Comparison of ENCODE assay signal across 9 cellular contexts in genomic region chr6:158715330-158716311, GRCh38.
A peak's percentile ranks its signal among the peaks of the same experiment; 100 is the strongest.
DNase-seq lines count a peak whose midpoint lies in the region; ATAC-seq and TF ChIP-seq lines count a peak whose summit lies in the region.
"Had no signal": no experiment of that assay in that cellular context is flagged by ENCODE, and none has a peak within 500 bp of the region (broad histone marks: within the 10 kb centered on the region; RNA-seq: fewer than 3 reads in every experiment).

No MANE protein-coding gene starts in this region.

- DNase-seq in SW480 (ENCODE audit: low spot score) (peak; percentile 11), neural crest cell (ENCODE audit: low read depth, low spot score) (no peak), GM23248 (no peak), amniotic stem cell (lab: John Stamatoyannopoulos, UW) (no peak), cerebellum (ENCODE audit: low spot score) (no peak), DMS153 (lab: John Stamatoyannopoulos, UW) (no peak)

- TF ChIP-seq CTCF in neural crest cell (conservative IDR thresholded peaks at IDR 0.05), result no peak

- H3K4me2 ChIP-seq in GM23248 (ENCODE audit: unreplicated experiment), result no peak overlapping the region

- H3K4me3 Mint-ChIP-seq in neural crest cell, result no peak overlapping the region

- H3K27me3 ChIP-seq in GM23248 (replicated peaks; ENCODE audit: insufficient read depth), result no peaks in the 10 kb centered on the region

- no peaks in the 10 kb centered on the region for H3K79me2 ChIP-seq in GM23248 (ENCODE audit: insufficient read depth)

- no peaks in the 10 kb centered on the region for H3K36me3 ChIP-seq in GM23248 (ENCODE audit: low read depth)

- no peak overlapping the region for H3K27ac ChIP-seq in GM23248

- H3K9me3 ChIP-seq in GM23248 (ENCODE audit: low read depth), result no peaks in the 10 kb centered on the region

- peak overlapping the region; percentile 35 for H3K27ac Mint-ChIP-seq in neural crest cell (ENCODE audit: unreplicated experiment)

- peak; percentile 36 for ATAC-seq in GM19025 (IDR thresholded peaks at IDR 0.05; ENCODE audit: low read depth, unreplicated experiment)
- ATAC-seq in HG02938 (IDR thresholded peaks at IDR 0.05; ENCODE audit: unreplicated experiment), result peak; percentile 61

- no peaks in the 10 kb centered on the region for H3F3A ChIP-seq in GM23248 (ENCODE audit: insufficient read depth)

- no peaks in the 10 kb centered on the region for H3K27me3 Mint-ChIP-seq in neural crest cell (ENCODE audit: low read depth)

- 93 to 95% methylated on average over 13 to 16 of the region's 16 CpGs for WGBS in GM23248 (ENCODE audit: low coverage in 1 of 2, low lambda C conversion rate in 2 of 2, missing lambda C conversion rate in 2 of 2), 2 experiments

- peaks cover 8% of the 10 kb centered on the region for H3K4me1 ChIP-seq in GM23248 (ENCODE audit: insufficient read depth)

- no peak overlapping the region for H3K9ac ChIP-seq in GM23248

- H3K4me3 ChIP-seq in GM23248, result no peak overlapping the region
- H3K4me3 ChIP-seq: skin epidermis had no signal

- no peaks in the 10 kb centered on the region for H3K9me3 Mint-ChIP-seq in neural crest cell

- H4K20me1 ChIP-seq in GM23248 (ENCODE audit: insufficient read depth), result no peaks in the 10 kb centered on the region

- H2AFZ ChIP-seq in GM23248, result no peak overlapping the region

- in situ Hi-C loops in GM23248 (cut with MboI), result loop anchor here (25.0 kb wide), 1 partner anchor 247 kb away; no protein-coding TSS in a partner anchor

- no peaks in the 10 kb centered on the region for H3K36me3 Mint-ChIP-seq in neural crest cell (ENCODE audit: low read depth)

- H3K4me1 Mint-ChIP-seq in neural crest cell, result peaks cover 13% of the 10 kb centered on the region

- H3K9me2 ChIP-seq in GM23248 (ENCODE audit: insufficient read depth), result no peaks in the 10 kb centered on the region
